In genomic region chr12:3988519-3989217, GRCh38 we compare ENCODE assay signal across 10 cellular contexts.
A peak's percentile ranks its signal among the peaks of the same experiment; 100 is the strongest.
DNase-seq lines count a peak whose midpoint lies in the region; ATAC-seq and TF ChIP-seq lines count a peak whose summit lies in the region.
"Had no signal": no experiment of that assay in that cellular context is flagged by ENCODE, and none has a peak within 500 bp of the region (broad histone marks: within the 10 kb centered on the region; RNA-seq: fewer than 3 reads in every experiment).

No MANE protein-coding gene starts in this region.

- ATAC-seq in GM21390 (IDR thresholded peaks at IDR 0.05; ENCODE audit: unreplicated experiment) (peak; percentile 82), T-helper 17 cell (peak; percentile 86), HG03039 (IDR thresholded peaks at IDR 0.05; ENCODE audit: unreplicated experiment) (no peak), omental fat pad (ENCODE audit: low FRiP score) (no peak), HG02678 (IDR thresholded peaks at IDR 0.05; ENCODE audit: unreplicated experiment) (no peak)

- POLR2A ChIA-PET in CD4-positive, alpha-beta memory T cell (lab: Charles Lee; ENCODE audit: partially characterized antibody) = interaction anchor here (0.7 to 8.6 kb wide), 24 partner anchors 10 to 295 kb away, joined by 3 to 62 read pairs (median 5); partner anchors contain the start of genes CCND2 and PARP11

- intact Hi-C loops in CD4-positive, alpha-beta memory T cell (cut with micrococcal nuclease) = loop anchor here (2.0 kb wide), 1 partner anchor 14 kb away; no protein-coding TSS in a partner anchor

- no peaks in the 10 kb centered on the region for H3K27me3 ChIP-seq in CD4-positive, alpha-beta memory T cell (ENCODE audit: insufficient read depth, low read length)

- peak in 4 of 5 donors; percentile 40 to 50 (median 43) for DNase-seq in CD4-positive, alpha-beta memory T cell
- no peak for DNase-seq in T-helper 17 cell
- peak; percentile 88 for DNase-seq in islet precursor cell
- no peak for DNase-seq in D341Med (ENCODE audit: low spot score)
- no peak for DNase-seq in omental fat pad (ENCODE audit: low spot score)
- DNase-seq: dorsolateral prefrontal cortex, occipital lobe had no signal

- no peaks in the 10 kb centered on the region for H3K36me3 ChIP-seq in CD4-positive, alpha-beta memory T cell (ENCODE audit: insufficient read depth, low read length)

- H3K27ac Mint-ChIP-seq in CD4-positive, alpha-beta memory T cell = peak overlapping the region; percentile 56 to 94 (median 90)
- peak overlapping the region; percentile 76 for H3K27ac Mint-ChIP-seq in T-helper 17 cell

- no peaks in the 10 kb centered on the region for H3K9me3 ChIP-seq in CD4-positive, alpha-beta memory T cell (ENCODE audit: control insufficient read depth in 1 of 2, low read length in 2 of 2)
- H3K9me3 ChIP-seq in T-helper 17 cell (ENCODE audit: control insufficient read depth, low read length, poor library complexity, severe bottlenecking) = no peaks in the 10 kb centered on the region

- peak overlapping the region in 7 of 8 donors; percentile 45 to 88 (median 66) for H3K4me3 Mint-ChIP-seq in CD4-positive, alpha-beta memory T cell
- H3K4me3 Mint-ChIP-seq in T-helper 17 cell = peak overlapping the region; percentile 73

- H3K36me3 Mint-ChIP-seq in CD4-positive, alpha-beta memory T cell = no peaks in the 10 kb centered on the region
- H3K36me3 Mint-ChIP-seq in T-helper 17 cell (ENCODE audit: low read depth) = no peaks in the 10 kb centered on the region

- H3K27me3 Mint-ChIP-seq in CD4-positive, alpha-beta memory T cell = peaks cover 0 to 1% of the 10 kb centered on the region in 2 donors
- H3K27me3 Mint-ChIP-seq in T-helper 17 cell = no peaks in the 10 kb centered on the region

- peaks cover 24% of the 10 kb centered on the region for H3K4me1 ChIP-seq in CD4-positive, alpha-beta memory T cell (ENCODE audit: insufficient read depth, low read length)

- CTCF ChIA-PET in CD4-positive, alpha-beta memory T cell (lab: Charles Lee; ENCODE audit: partially characterized antibody) = interaction anchor here (0.8 to 16.8 kb wide), 15 partner anchors 10 to 291 kb away, joined by 3 to 217 read pairs (median 6); no protein-coding TSS in a partner anchor

- no peaks in the 10 kb centered on the region for H3K9me3 Mint-ChIP-seq in CD4-positive, alpha-beta memory T cell

- TF ChIP-seq CTCF in omental fat pad (IDR thresholded peaks at IDR 0.05) = no peak

- peak overlapping the region in 1 of 2 donors; percentile 2 for H3K4me3 ChIP-seq in CD4-positive, alpha-beta memory T cell (ENCODE audit: low read length in 2 of 2)
- H3K4me3 ChIP-seq: dorsolateral prefrontal cortex had no signal

- peaks cover 18 to 33% (median 25%) of the 10 kb centered on the region in 4 donors for H3K4me1 Mint-ChIP-seq in CD4-positive, alpha-beta memory T cell
- H3K4me1 Mint-ChIP-seq in T-helper 17 cell = peaks cover 13% of the 10 kb centered on the region

- H3K27ac ChIP-seq in CD4-positive, alpha-beta memory T cell (ENCODE audit: low read depth, low read length) = peak overlapping the region; percentile 6
- H3K27ac ChIP-seq: dorsolateral prefrontal cortex had no signal

Comparison
In these comparisons a context has a peak if more than half of its experiments do, and no peak if none do; other contexts are left out.
1. DNase-seq: peak in CD4-positive, alpha-beta memory T cell (4 of 5) and islet precursor cell (single experiment); none in T-helper 17 cell (0 of 3), D341Med (single experiment) and omental fat pad (single experiment).
2. ATAC-seq: peak in GM21390 (single experiment) and T-helper 17 cell (single experiment); none in HG03039 (single experiment), omental fat pad (single experiment) and HG02678 (single experiment).